Comparison of ENCODE assay signal across 8 cellular contexts in the genomic region with DNA sequence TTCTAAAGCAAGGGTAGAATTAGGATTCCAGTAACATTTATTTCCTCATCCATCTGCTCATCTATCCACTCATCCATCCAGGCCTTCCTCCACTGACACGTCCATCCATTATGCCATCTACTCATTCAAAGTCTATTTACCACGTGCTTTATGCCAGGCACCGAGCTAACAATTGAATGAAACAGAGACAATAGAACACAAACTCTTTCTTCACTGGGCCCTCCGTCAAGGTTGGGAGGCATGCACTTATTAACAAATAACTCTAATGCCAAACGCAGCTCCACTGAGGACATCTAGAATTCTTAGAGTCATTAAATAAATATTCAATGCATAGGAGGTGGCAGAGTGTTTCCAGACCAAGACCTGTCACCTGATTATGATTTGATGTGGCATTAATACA.
"Had no signal": no experiment of that assay in that cellular context is flagged by ENCODE, and none has a peak within 500 bp of the region (broad histone marks: within the 10 kb centered on the region; RNA-seq: fewer than 3 reads in every experiment).

No MANE protein-coding gene starts in this region.

- H3K4me1 ChIP-seq: HAP-1 had no signal

- H3K4me3 ChIP-seq: GM23248, GM23338, HAP-1 had no signal

- H3K9me3 ChIP-seq: HAP-1 had no signal

- H3K36me3 ChIP-seq: HAP-1 had no signal

- DNase-seq: GM23248, GOT3, H7, H9, HCEC 1CT, HFFc6 had no signal
